Comparison of ENCODE assay signal across 16 cellular contexts in genomic region chr15:79881254-79881653, GRCh38.
"Had no signal": no experiment of that assay in that cellular context is flagged by ENCODE, and none has a peak within 500 bp of the region (broad histone marks: within the 10 kb centered on the region; RNA-seq: fewer than 3 reads in every experiment).

No MANE protein-coding gene starts in this region.

- H3K4me2 ChIP-seq: hepatocyte, neural progenitor cell had no signal

- H2AFZ ChIP-seq: hepatocyte, neural progenitor cell had no signal

- H3K27ac Mint-ChIP-seq: activated CD4-positive, alpha-beta memory T cell treated with anti-CD3 and anti-CD28 coated beads, Interleukin-2, amount 10 ng/mL, durations not matched to agents 7 days and 5 days; activated T-cell treated with anti-CD3 and anti-CD28 coated beads, Interleukin-2, amount 50 U/mL, for 72 hours; neural progenitor cell had no signal

- H3K4me3 ChIP-seq: colonic mucosa, hepatocyte, neural progenitor cell, pancreas, upper lobe of left lung had no signal

- DNase-seq: activated CD4-positive, alpha-beta memory T cell treated with anti-CD3 and anti-CD28 coated beads, Interleukin-2, amount 10 ng/mL, durations not matched to agents 7 days and 5 days; activated CD4-positive, alpha-beta T cell treated with anti-CD3 and anti-CD28 coated beads for 1 hour; activated CD8-positive, alpha-beta memory T cell treated with anti-CD3 and anti-CD28 coated beads, Interleukin-2, amount 50 U/mL, for 4 hours; activated T-cell treated with anti-CD3 and anti-CD28 coated beads, Interleukin-2, amount 50 U/mL, for 72 hours; colonic mucosa; effector memory CD4-positive, alpha-beta T cell; kidney glomerular epithelial cell; pancreas; stimulated activated CD4-positive, alpha-beta T cell treated with anti-CD3 and anti-CD28 coated beads, Interleukin-4, amount 100 ng/mL, for 1 hour; stimulated activated CD8-positive, alpha-beta memory T cell treated with anti-CD3 and anti-CD28 coated beads, Interleukin-4, amount 100 ng/mL, for 48 hours; stimulated activated naive CD8-positive, alpha-beta T cell treated with anti-CD3 and anti-CD28 coated beads, Interleukin-15, Interleukin-2, amounts not matched to agents 100 U/mL and 50 U/mL, for 24 hours; T-helper 2 cell; upper lobe of left lung had no signal

- ATAC-seq: activated T-cell treated with anti-CD3 and anti-CD28 coated beads, Interleukin-2, amount 50 U/mL, for 72 hours; stimulated activated naive CD8-positive, alpha-beta T cell treated with anti-CD3 and anti-CD28 coated beads, Interleukin-15, Interleukin-2, amounts not matched to agents 100 U/mL and 50 U/mL, for 24 hours had no signal

- H3K27ac ChIP-seq: colonic mucosa, epithelial cell of prostate, hepatocyte, neural progenitor cell, pancreas, upper lobe of left lung had no signal

- H3K4me1 Mint-ChIP-seq: activated CD4-positive, alpha-beta memory T cell treated with anti-CD3 and anti-CD28 coated beads, Interleukin-2, amount 10 ng/mL, durations not matched to agents 7 days and 5 days had no signal

- H3K27me3 Mint-ChIP-seq: activated CD4-positive, alpha-beta memory T cell treated with anti-CD3 and anti-CD28 coated beads, Interleukin-2, amount 10 ng/mL, durations not matched to agents 7 days and 5 days had no signal

- H3K4me1 ChIP-seq: colonic mucosa, neural progenitor cell, upper lobe of left lung had no signal

- H3K9me3 ChIP-seq: pancreas had no signal

- H3K4me3 Mint-ChIP-seq: activated CD4-positive, alpha-beta memory T cell treated with anti-CD3 and anti-CD28 coated beads, Interleukin-2, amount 10 ng/mL, durations not matched to agents 7 days and 5 days; activated T-cell treated with anti-CD3 and anti-CD28 coated beads, Interleukin-2, amount 50 U/mL, for 72 hours; neural progenitor cell had no signal
